Comparison of ENCODE assay signal across 13 cellular contexts in the genomic region with DNA sequence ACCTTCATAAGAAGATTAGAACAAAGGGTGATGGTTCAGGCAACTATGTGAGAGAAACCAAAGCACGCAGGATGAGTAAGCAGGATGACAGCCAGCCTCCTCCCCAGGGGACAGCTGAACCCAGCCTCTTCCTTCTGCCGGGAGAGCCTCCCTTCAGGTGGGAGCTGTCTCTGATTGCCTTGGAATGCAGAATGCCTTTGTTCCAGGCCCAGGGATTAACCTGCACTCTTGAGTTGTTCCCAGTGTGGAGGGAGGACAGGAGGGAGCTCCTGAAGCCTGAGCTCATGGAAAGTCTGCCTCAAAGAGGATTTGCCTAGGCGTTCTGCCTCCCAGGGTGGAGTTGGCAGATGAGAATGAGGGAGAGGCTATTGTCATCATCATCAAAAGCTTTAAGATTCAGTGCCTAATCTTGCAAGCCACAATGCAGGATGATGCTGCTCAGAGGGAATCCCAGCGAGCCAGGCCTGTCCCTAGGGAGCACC. TPM values are rescaled to one million over a fixed set of nuclear protein-coding genes. Genes with fewer than 3 reads are reported as not detected.
DNase-seq lines count a peak whose midpoint lies in the region; ATAC-seq and TF ChIP-seq lines count a peak whose summit lies in the region.
"Had no signal": no experiment of that assay in that cellular context is flagged by ENCODE, and none has a peak within 500 bp of the region (broad histone marks: within the 10 kb centered on the region; RNA-seq: fewer than 3 reads in every experiment).

No MANE protein-coding gene starts in this region.

- H3K36me3 ChIP-seq in mesendoderm (ENCODE audit: control insufficient read depth, insufficient read depth, low read length) = no peaks in the 10 kb centered on the region

- TF ChIP-seq CTCF in chondrocyte (IDR thresholded peaks at IDR 0.05) (no peak), GM10248 (IDR thresholded peaks at IDR 0.05; ENCODE audit: control extremely low read depth, extremely low read depth, low read depth, missing control alignments) (no peak), GM13976 (IDR thresholded peaks at IDR 0.05; ENCODE audit: borderline replicate concordance, control extremely low read depth, extremely low read depth, insufficient read depth, missing control alignments) (no peak)

- peak overlapping the region; percentile 78 for H3K56ac ChIP-seq in mesendoderm (ENCODE audit: low read length)

- POLR2A ChIA-PET in GM10248 (lab: Yijun Ruan, JAX) = no interaction called here

- peak overlapping the region; percentile 72 for H3K27ac ChIP-seq in mesendoderm (ENCODE audit: low read depth, low read length)

- peak overlapping the region; percentile 25 for H3K27ac Mint-ChIP-seq in chondrocyte (ENCODE audit: unreplicated experiment)
- H3K27ac Mint-ChIP-seq: activated CD4-positive, alpha-beta memory T cell treated with anti-CD3 and anti-CD28 coated beads, Interleukin-2, amount 10 ng/mL, durations not matched to agents 7 days and 5 days had no signal

- no peak overlapping the region for H2BK120ac ChIP-seq in mesendoderm (ENCODE audit: low read depth, low read length)

- DNase-seq in COLO829 (ENCODE audit: low spot score) (peak; percentile 10), LHCN-M2 (ENCODE audit: low read depth) (peak; percentile 92), chondrocyte (ENCODE audit: low spot score) (no peak), mesendoderm (peak; percentile 99), GM10248 (ENCODE audit: extremely low spot score) (no peak), HT-29 (ENCODE audit: low spot score) (no peak), GM13976 (ENCODE audit: low spot score) (no peak)
- DNase-seq: activated CD4-positive, alpha-beta memory T cell treated with anti-CD3 and anti-CD28 coated beads, Interleukin-2, amount 10 ng/mL, durations not matched to agents 7 days and 5 days; MM.1S had no signal

- H4K8ac ChIP-seq in mesendoderm (ENCODE audit: low read depth, low read length) = no peak overlapping the region

- peak overlapping the region; percentile 9 for H3K18ac ChIP-seq in mesendoderm (ENCODE audit: low read length)

- H2BK15ac ChIP-seq in mesendoderm (replicated peaks; ENCODE audit: low read depth) = no peak overlapping the region

- peaks cover 10% of the 10 kb centered on the region for H3K9me3 Mint-ChIP-seq in chondrocyte (ENCODE audit: low read depth)
- H3K9me3 Mint-ChIP-seq: activated CD4-positive, alpha-beta memory T cell treated with anti-CD3 and anti-CD28 coated beads, Interleukin-2, amount 10 ng/mL, durations not matched to agents 7 days and 5 days had no signal

- H3K27me3 Mint-ChIP-seq in chondrocyte (ENCODE audit: low read depth) = peaks cover 30% of the 10 kb centered on the region

- no peak overlapping the region for H3K4me3 Mint-ChIP-seq in chondrocyte (ENCODE audit: unreplicated experiment)
- H3K4me3 Mint-ChIP-seq: activated CD4-positive, alpha-beta memory T cell treated with anti-CD3 and anti-CD28 coated beads, Interleukin-2, amount 10 ng/mL, durations not matched to agents 7 days and 5 days had no signal

- H4K5ac ChIP-seq in mesendoderm (ENCODE audit: low read length) = no peak overlapping the region

- H3K79me2 ChIP-seq in mesendoderm (ENCODE audit: control insufficient read depth, insufficient read depth, low read length) = no peaks in the 10 kb centered on the region

- CTCF ChIA-PET in GM10248 (lab: Yijun Ruan, JAX) = no interaction called here

- H3K4ac ChIP-seq in mesendoderm (ENCODE audit: low read depth, low read length) = peak overlapping the region; percentile 41

- peak overlapping the region; percentile 83 for H2BK5ac ChIP-seq in mesendoderm (ENCODE audit: low read length)

- peaks cover 26% of the 10 kb centered on the region for H3K4me1 ChIP-seq in mesendoderm (ENCODE audit: control insufficient read depth, low read depth, low read length)

- H2AK5ac ChIP-seq in mesendoderm (ENCODE audit: low read length) = peak overlapping the region; percentile 38

- no peak overlapping the region for H3K23ac ChIP-seq in mesendoderm (ENCODE audit: low read length)

- no peaks in the 10 kb centered on the region for H3K27me3 ChIP-seq in mesendoderm (ENCODE audit: insufficient read depth, low read length, poor library complexity)

- no peaks in the 10 kb centered on the region for H3K79me1 ChIP-seq in mesendoderm (ENCODE audit: low read length)

- in situ Hi-C loops in GM13976 (cut with MboI; ENCODE audit: low sequenced_read_pairs, unreplicated experiment) = no loop called here

- H3K4me1 Mint-ChIP-seq in chondrocyte (ENCODE audit: low read depth) = peaks cover 52% of the 10 kb centered on the region
- H3K4me1 Mint-ChIP-seq: activated CD4-positive, alpha-beta memory T cell treated with anti-CD3 and anti-CD28 coated beads, Interleukin-2, amount 10 ng/mL, durations not matched to agents 7 days and 5 days had no signal

- no peak for ATAC-seq in HG03135 (IDR thresholded peaks at IDR 0.05; ENCODE audit: unreplicated experiment)
- ATAC-seq: left lobe of liver had no signal

- H3K36me3 Mint-ChIP-seq in chondrocyte (ENCODE audit: low read depth) = no peaks in the 10 kb centered on the region

- H3K4me2 ChIP-seq in mesendoderm (ENCODE audit: low read length) = no peak overlapping the region

- H3K4me3 ChIP-seq in mesendoderm (ENCODE audit: low read length) = no peak overlapping the region

- H3K9ac ChIP-seq in mesendoderm (ENCODE audit: low read length) = no peak overlapping the region

- no CpG with 5 or more reads among the region's 4 CpGs for WGBS in mesendoderm (ENCODE audit: extremely low coverage, insufficient coverage, low lambda C conversion rate)

RNA-seq across cellular contexts. Expression of a gene that starts 3.6 kb away (rescaled TPM):
- not detected in 2 replicates for total RNA-seq in LHCN-M2 (2014; rRNA removed)
- polyA plus RNA-seq in LHCN-M2 (2012) = not detected
- not detected in 3 replicates for total RNA-seq in chondrocyte
- not detected for polyA plus RNA-seq in mesendoderm (2013, experiment 1 of 2)
- polyA plus RNA-seq in mesendoderm (2013, experiment 2 of 2) = not detected
- not detected in 2 replicates for total RNA-seq in HT-29 (2014; rRNA removed; shearing (Covaris generic))
- total RNA-seq: activated CD4-positive, alpha-beta memory T cell treated with anti-CD3 and anti-CD28 coated beads, Interleukin-2, amount 10 ng/mL, durations not matched to agents 7 days and 5 days; left lobe of liver; SK-MEL-5 had no signal

RNA-seq across cellular contexts. Expression of a gene that starts 23.0 kb away (rescaled TPM):
- not detected in 2 replicates for total RNA-seq in LHCN-M2 (2014; rRNA removed)
- not detected for polyA plus RNA-seq in LHCN-M2 (2012)
- total RNA-seq in chondrocyte = not detected in 3 replicates
- not detected for polyA plus RNA-seq in mesendoderm (2013, experiment 1 of 2)
- polyA plus RNA-seq in mesendoderm (2013, experiment 2 of 2) = not detected
- not detected in 2 replicates for total RNA-seq in HT-29 (2014; rRNA removed; shearing (Covaris generic))
- total RNA-seq: activated CD4-positive, alpha-beta memory T cell treated with anti-CD3 and anti-CD28 coated beads, Interleukin-2, amount 10 ng/mL, durations not matched to agents 7 days and 5 days; left lobe of liver; SK-MEL-5; subcutaneous adipose tissue had no signal

RNA-seq across cellular contexts. Expression of a gene that starts 23.6 kb away (rescaled TPM):
- total RNA-seq in LHCN-M2 (2014; rRNA removed) (not detected in 2 replicates), chondrocyte (not detected in 3 replicates)
- 0.10 TPM for polyA plus RNA-seq in LHCN-M2 (2012)
- polyA plus RNA-seq in mesendoderm (2013, experiment 1 of 2) = 0.04 TPM
- polyA plus RNA-seq in mesendoderm (2013, experiment 2 of 2) = 0.03 TPM
- not detected in 2 replicates for total RNA-seq in HT-29 (2014; rRNA removed; shearing (Covaris generic))
- total RNA-seq: activated CD4-positive, alpha-beta memory T cell treated with anti-CD3 and anti-CD28 coated beads, Interleukin-2, amount 10 ng/mL, durations not matched to agents 7 days and 5 days; left lobe of liver; SK-MEL-5 had no signal

RNA-seq across cellular contexts. Expression of a gene that starts 44.7 kb away (rescaled TPM):
- total RNA-seq in LHCN-M2 (2014; rRNA removed) (not detected in 2 replicates), chondrocyte (not detected in 3 replicates)
- not detected for polyA plus RNA-seq in LHCN-M2 (2012)
- polyA plus RNA-seq in mesendoderm (2013, experiment 1 of 2) = not detected
- not detected for polyA plus RNA-seq in mesendoderm (2013, experiment 2 of 2)
- total RNA-seq in HT-29 (2014; rRNA removed; shearing (Covaris generic)) = 0.23 TPM in 1 of 2 replicates, not detected in the other
- total RNA-seq: activated CD4-positive, alpha-beta memory T cell treated with anti-CD3 and anti-CD28 coated beads, Interleukin-2, amount 10 ng/mL, durations not matched to agents 7 days and 5 days; left lobe of liver; SK-MEL-5; subcutaneous adipose tissue had no signal

RNA-seq across cellular contexts. Expression of a gene that starts 56.3 kb away (rescaled TPM):
- total RNA-seq in LHCN-M2 (2014; rRNA removed) (not detected in 2 replicates), chondrocyte (not detected in 3 replicates)
- polyA plus RNA-seq in LHCN-M2 (2012) = not detected
- not detected for polyA plus RNA-seq in mesendoderm (2013, experiment 1 of 2)
- not detected for polyA plus RNA-seq in mesendoderm (2013, experiment 2 of 2)
- not detected in 2 replicates for total RNA-seq in HT-29 (2014; rRNA removed; shearing (Covaris generic))
- total RNA-seq: activated CD4-positive, alpha-beta memory T cell treated with anti-CD3 and anti-CD28 coated beads, Interleukin-2, amount 10 ng/mL, durations not matched to agents 7 days and 5 days; left lobe of liver; SK-MEL-5; subcutaneous adipose tissue had no signal

Comparison
In these comparisons a context has a peak if more than half of its experiments do, and no peak if none do; other contexts are left out.
1. DNase-seq: peak in COLO829 (single experiment), LHCN-M2 (single experiment) and mesendoderm (single experiment); none in chondrocyte (single experiment), GM10248 (single experiment), HT-29 (single experiment) and GM13976 (single experiment).